1 cellular context compared by ENCODE assay signal in genomic region chr5:178232124-178232919, GRCh38.
A peak's percentile ranks its signal among the peaks of the same experiment; 100 is the strongest.
TF ChIP-seq lines count a peak whose summit lies in the region.

PHYKPL (minus strand) TSS chr5:178232802; CDS start chr5:178232550, 252 bp downstream.

TF ChIP-seq in HepG2, 621 proteins besides CTCF, POLR2A, EP300 and RAD21 (continued from another document and continues in another):
- TF ChIP-seq, protein P1, sequence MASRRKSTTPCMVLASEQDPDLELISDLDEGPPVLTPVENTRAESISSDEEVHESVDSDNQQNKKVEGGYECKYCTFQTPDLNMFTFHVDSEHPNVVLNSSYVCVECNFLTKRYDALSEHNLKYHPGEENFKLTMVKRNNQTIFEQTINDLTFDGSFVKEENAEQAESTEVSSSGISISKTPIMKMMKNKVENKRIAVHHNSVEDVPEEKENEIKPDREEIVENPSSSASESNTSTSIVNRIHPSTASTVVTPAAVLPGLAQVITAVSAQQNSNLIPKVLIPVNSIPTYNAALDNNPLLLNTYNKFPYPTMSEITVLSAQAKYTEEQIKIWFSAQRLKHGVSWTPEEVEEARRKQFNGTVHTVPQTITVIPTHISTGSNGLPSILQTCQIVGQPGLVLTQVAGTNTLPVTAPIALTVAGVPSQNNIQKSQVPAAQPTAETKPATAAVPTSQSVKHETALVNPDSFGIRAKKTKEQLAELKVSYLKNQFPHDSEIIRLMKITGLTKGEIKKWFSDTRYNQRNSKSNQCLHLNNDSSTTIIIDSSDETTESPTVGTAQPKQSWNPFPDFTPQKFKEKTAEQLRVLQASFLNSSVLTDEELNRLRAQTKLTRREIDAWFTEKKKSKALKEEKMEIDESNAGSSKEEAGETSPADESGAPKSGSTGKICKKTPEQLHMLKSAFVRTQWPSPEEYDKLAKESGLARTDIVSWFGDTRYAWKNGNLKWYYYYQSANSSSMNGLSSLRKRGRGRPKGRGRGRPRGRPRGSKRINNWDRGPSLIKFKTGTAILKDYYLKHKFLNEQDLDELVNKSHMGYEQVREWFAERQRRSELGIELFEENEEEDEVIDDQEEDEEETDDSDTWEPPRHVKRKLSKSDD (CRISPR knock-in tag; IDR thresholded peaks at IDR 0.05; ENCODE audit: low read depth) = peak; percentile 55; the same call in 1 of the 2 replicates
- TF ChIP-seq NFYC (CRISPR knock-in tag; IDR thresholded peaks at IDR 0.05) (no peak), PRDM15 (CRISPR knock-in tag; IDR thresholded peaks at IDR 0.05) (no peak), TERF1 (CRISPR knock-in tag; IDR thresholded peaks at IDR 0.05) (0 out of 2 replicates have a peak, but pooled peaks have one; percentile 61), ZNF607 (CRISPR knock-in tag; IDR thresholded peaks at IDR 0.05; ENCODE audit: borderline replicate concordance) (peak; percentile 45), ZNF558 (CRISPR knock-in tag; IDR thresholded peaks at IDR 0.05; ENCODE audit: borderline replicate concordance) (peak; percentile 79; the same call in 1 of the 2 replicates), IKZF5 (CRISPR knock-in tag; IDR thresholded peaks at IDR 0.05) (peak; percentile 15; the same call in 1 of the 2 replicates), SAP130 (CRISPR knock-in tag; IDR thresholded peaks at IDR 0.05; ENCODE audit: low read depth) (no peak; the same call in none of the 2 replicates), SATB2 (CRISPR knock-in tag; IDR thresholded peaks at IDR 0.05) (no peak), ZNF768 (CRISPR knock-in tag; IDR thresholded peaks at IDR 0.05) (no peak), EZH2 (conservative IDR thresholded peaks at IDR 0.05; ENCODE audit: low read depth, low read length) (no peak), ZNF800 (CRISPR knock-in tag; IDR thresholded peaks at IDR 0.05) (0 out of 2 replicates have a peak, but pooled peaks have one; percentile 23), ZSCAN21 (CRISPR knock-in tag; IDR thresholded peaks at IDR 0.05; ENCODE audit: borderline replicate concordance) (peak; percentile 78; the same call in 1 of the 2 replicates), TFDP1 (CRISPR knock-in tag; IDR thresholded peaks at IDR 0.05; ENCODE audit: borderline replicate concordance) (peak; percentile 12; the same call in 1 of the 2 replicates), ZNF318 (CRISPR knock-in tag; IDR thresholded peaks at IDR 0.05) (peak; percentile 41; the same call in 1 of the 2 replicates), ZNF776 (CRISPR knock-in tag; IDR thresholded peaks at IDR 0.05) (peak; percentile 87; the same call in 1 of the 2 replicates), YEATS4 (CRISPR knock-in tag; IDR thresholded peaks at IDR 0.05; ENCODE audit: borderline replicate concordance) (peak; percentile 54), TCF12 (IDR thresholded peaks at IDR 0.05) (no peak), TCF12 (CRISPR knock-in tag; IDR thresholded peaks at IDR 0.05) (0 out of 2 replicates have a peak, but pooled peaks have one; percentile 5), ZNF12 (CRISPR knock-in tag; IDR thresholded peaks at IDR 0.05) (peak; percentile 32; the same call in 1 of the 2 replicates), STAG1 (CRISPR knock-in tag; IDR thresholded peaks at IDR 0.05) (no peak), ZNF841 (CRISPR knock-in tag; IDR thresholded peaks at IDR 0.05; ENCODE audit: borderline replicate concordance) (peak; percentile 54; the same call in 1 of the 2 replicates)
- TF ChIP-seq, protein P2, sequence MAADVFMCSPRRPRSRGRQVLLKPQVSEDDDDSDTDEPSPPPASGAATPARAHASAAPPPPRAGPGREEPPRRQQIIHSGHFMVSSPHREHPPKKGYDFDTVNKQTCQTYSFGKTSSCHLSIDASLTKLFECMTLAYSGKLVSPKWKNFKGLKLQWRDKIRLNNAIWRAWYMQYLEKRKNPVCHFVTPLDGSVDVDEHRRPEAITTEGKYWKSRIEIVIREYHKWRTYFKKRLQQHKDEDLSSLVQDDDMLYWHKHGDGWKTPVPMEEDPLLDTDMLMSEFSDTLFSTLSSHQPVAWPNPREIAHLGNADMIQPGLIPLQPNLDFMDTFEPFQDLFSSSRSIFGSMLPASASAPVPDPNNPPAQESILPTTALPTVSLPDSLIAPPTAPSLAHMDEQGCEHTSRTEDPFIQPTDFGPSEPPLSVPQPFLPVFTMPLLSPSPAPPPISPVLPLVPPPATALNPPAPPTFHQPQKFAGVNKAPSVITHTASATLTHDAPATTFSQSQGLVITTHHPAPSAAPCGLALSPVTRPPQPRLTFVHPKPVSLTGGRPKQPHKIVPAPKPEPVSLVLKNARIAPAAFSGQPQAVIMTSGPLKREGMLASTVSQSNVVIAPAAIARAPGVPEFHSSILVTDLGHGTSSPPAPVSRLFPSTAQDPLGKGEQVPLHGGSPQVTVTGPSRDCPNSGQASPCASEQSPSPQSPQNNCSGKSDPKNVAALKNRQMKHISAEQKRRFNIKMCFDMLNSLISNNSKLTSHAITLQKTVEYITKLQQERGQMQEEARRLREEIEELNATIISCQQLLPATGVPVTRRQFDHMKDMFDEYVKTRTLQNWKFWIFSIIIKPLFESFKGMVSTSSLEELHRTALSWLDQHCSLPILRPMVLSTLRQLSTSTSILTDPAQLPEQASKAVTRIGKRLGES (CRISPR knock-in tag; IDR thresholded peaks at IDR 0.05; ENCODE audit: borderline replicate concordance) = no peak
- TF ChIP-seq, protein P3, sequence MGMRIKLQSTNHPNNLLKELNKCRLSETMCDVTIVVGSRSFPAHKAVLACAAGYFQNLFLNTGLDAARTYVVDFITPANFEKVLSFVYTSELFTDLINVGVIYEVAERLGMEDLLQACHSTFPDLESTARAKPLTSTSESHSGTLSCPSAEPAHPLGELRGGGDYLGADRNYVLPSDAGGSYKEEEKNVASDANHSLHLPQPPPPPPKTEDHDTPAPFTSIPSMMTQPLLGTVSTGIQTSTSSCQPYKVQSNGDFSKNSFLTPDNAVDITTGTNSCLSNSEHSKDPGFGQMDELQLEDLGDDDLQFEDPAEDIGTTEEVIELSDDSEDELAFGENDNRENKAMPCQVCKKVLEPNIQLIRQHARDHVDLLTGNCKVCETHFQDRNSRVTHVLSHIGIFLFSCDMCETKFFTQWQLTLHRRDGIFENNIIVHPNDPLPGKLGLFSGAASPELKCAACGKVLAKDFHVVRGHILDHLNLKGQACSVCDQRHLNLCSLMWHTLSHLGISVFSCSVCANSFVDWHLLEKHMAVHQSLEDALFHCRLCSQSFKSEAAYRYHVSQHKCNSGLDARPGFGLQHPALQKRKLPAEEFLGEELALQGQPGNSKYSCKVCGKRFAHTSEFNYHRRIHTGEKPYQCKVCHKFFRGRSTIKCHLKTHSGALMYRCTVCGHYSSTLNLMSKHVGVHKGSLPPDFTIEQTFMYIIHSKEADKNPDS (CRISPR knock-in tag; IDR thresholded peaks at IDR 0.05) = no peak; the same call in 1 of the 2 replicates
